In the genomic region with DNA sequence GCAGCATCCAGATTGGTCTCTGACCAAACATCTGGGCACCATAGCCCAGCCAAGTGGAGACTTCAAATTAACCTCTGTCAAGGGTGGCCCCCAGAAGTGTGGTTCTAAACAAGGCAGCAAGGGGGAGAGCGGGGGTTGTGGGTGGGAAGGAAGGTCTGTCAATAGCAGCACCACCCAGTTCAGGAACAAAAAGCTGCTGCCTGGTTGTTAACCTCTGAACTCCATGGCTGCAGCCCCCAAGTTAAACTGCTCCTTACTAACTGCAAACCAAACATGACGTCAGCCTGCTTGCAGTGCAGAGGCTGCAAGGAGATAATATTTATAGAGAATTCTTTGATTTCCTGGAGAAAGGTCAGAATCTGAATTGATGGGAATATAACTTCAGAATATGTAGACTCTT, we compare ENCODE assay signal across 15 cellular contexts.
A peak's percentile ranks its signal among the peaks of the same experiment; 100 is the strongest.
DNase-seq lines count a peak whose midpoint lies in the region; ATAC-seq and TF ChIP-seq lines count a peak whose summit lies in the region.
"Had no signal": no experiment of that assay in that cellular context is flagged by ENCODE, and none has a peak within 500 bp of the region (broad histone marks: within the 10 kb centered on the region; RNA-seq: fewer than 3 reads in every experiment).

No MANE protein-coding gene starts in this region.

- H3K4me1 Mint-ChIP-seq in T-helper 1 cell treated with Interleukin-12 subunit alpha and Interleukin-12 subunit beta and Interleukin-4 antibody, amounts not matched to agents 30 μg/mL and 1 μg/mL, for 36 hours (ENCODE audit: low read depth) = peaks cover 45% of the 10 kb centered on the region
- peaks cover 36 to 72% (median 71%) of the 10 kb centered on the region in 4 donors for H3K4me1 Mint-ChIP-seq in naive thymus-derived CD8-positive, alpha-beta T cell

- H3K36me3 ChIP-seq in left lung = no peaks in the 10 kb centered on the region
- H3K36me3 ChIP-seq: tibial nerve had no signal

- H3K4me1 ChIP-seq in left lung = peaks cover 4 to 29% of the 10 kb centered on the region in 2 donors

- peaks cover 9% of the 10 kb centered on the region for H3K9me3 Mint-ChIP-seq in T-helper 1 cell treated with Interleukin-12 subunit alpha and Interleukin-12 subunit beta and Interleukin-4 antibody, amounts not matched to agents 30 μg/mL and 1 μg/mL, for 36 hours
- H3K9me3 Mint-ChIP-seq in naive thymus-derived CD8-positive, alpha-beta T cell = peaks cover 0 to 10% (median 7%) of the 10 kb centered on the region in 9 donors

- H3K27me3 Mint-ChIP-seq in T-helper 1 cell treated with Interleukin-12 subunit alpha and Interleukin-12 subunit beta and Interleukin-4 antibody, amounts not matched to agents 30 μg/mL and 1 μg/mL, for 36 hours (ENCODE audit: low read depth) = no peaks in the 10 kb centered on the region
- no peaks in the 10 kb centered on the region for H3K27me3 Mint-ChIP-seq in naive thymus-derived CD8-positive, alpha-beta T cell

- POLR2A ChIA-PET in naive thymus-derived CD8-positive, alpha-beta T cell (lab: Charles Lee) = interaction anchor here (0.5 to 18.2 kb wide), 13 partner anchors 12 to 285 kb away, joined by 3 to 593 read pairs (median 4); partner anchors contain the start of gene ARL4C

- H3K36me3 Mint-ChIP-seq in T-helper 1 cell treated with Interleukin-12 subunit alpha and Interleukin-12 subunit beta and Interleukin-4 antibody, amounts not matched to agents 30 μg/mL and 1 μg/mL, for 36 hours (ENCODE audit: low read depth) = peaks cover 10% of the 10 kb centered on the region
- H3K36me3 Mint-ChIP-seq in naive thymus-derived CD8-positive, alpha-beta T cell = peaks cover 0 to 16% (median 4%) of the 10 kb centered on the region in 3 donors

- no peaks in the 10 kb centered on the region for H3K27me3 ChIP-seq in left lung
- H3K27me3 ChIP-seq: tibial nerve had no signal

- no peak for DNase-seq in T-helper 1 cell
- peak; percentile 42 for DNase-seq in ELF-1 (ENCODE audit: low read depth, low spot score)
- DNase-seq in astrocyte of the spinal cord (ENCODE audit: low read depth, low spot score) = peak; percentile 16
- peak in 8 of 10 donors; percentile 11 to 80 (median 58) for DNase-seq in naive thymus-derived CD8-positive, alpha-beta T cell
- no peak for DNase-seq in left lung
- DNase-seq: erythroblast; GOT3; NCI-H187 treated with DMSO at 0.1 percent for 48 hours; NCI-H774; occipital lobe; stimulated activated CD4-positive, alpha-beta T cell treated with anti-CD3 and anti-CD28 coated beads, Interleukin-4, amount 100 ng/mL, for 24 hours had no signal

- ATAC-seq in naive thymus-derived CD8-positive, alpha-beta T cell = peak; percentile 35 to 39
- ATAC-seq in GM18868 (IDR thresholded peaks at IDR 0.05; ENCODE audit: unreplicated experiment) (no peak), left lung (no peak), HG02840 (IDR thresholded peaks at IDR 0.05; ENCODE audit: low FRiP score, unreplicated experiment) (no peak)

- intact Hi-C loops in left lung (cut with DNase I) = no loop called here

- H3K27ac Mint-ChIP-seq in T-helper 1 cell treated with Interleukin-12 subunit alpha and Interleukin-12 subunit beta and Interleukin-4 antibody, amounts not matched to agents 30 μg/mL and 1 μg/mL, for 36 hours = peak overlapping the region; percentile 33
- H3K27ac Mint-ChIP-seq in naive thymus-derived CD8-positive, alpha-beta T cell = peak overlapping the region; percentile 93 to 100 (median 100)

- H3K9me3 ChIP-seq in left lung = no peaks in the 10 kb centered on the region
- H3K9me3 ChIP-seq: tibial nerve had no signal

- H3K4me3 Mint-ChIP-seq in T-helper 1 cell treated with Interleukin-12 subunit alpha and Interleukin-12 subunit beta and Interleukin-4 antibody, amounts not matched to agents 30 μg/mL and 1 μg/mL, for 36 hours = no peak overlapping the region
- peak overlapping the region in 7 of 10 donors; percentile 24 to 75 (median 64) for H3K4me3 Mint-ChIP-seq in naive thymus-derived CD8-positive, alpha-beta T cell

- H3K4me3 ChIP-seq in astrocyte of the spinal cord (ENCODE audit: low read depth, low read length) (no peak overlapping the region), left lung (no peak overlapping the region)
- H3K4me3 ChIP-seq: tibial nerve had no signal

- TF ChIP-seq CTCF in astrocyte of the spinal cord (IDR thresholded peaks at IDR 0.05; ENCODE audit: low read depth, low read length) (no peak), left lung (IDR thresholded peaks at IDR 0.05) (no peak)

- H3K27ac ChIP-seq in left lung = no peak overlapping the region
- H3K27ac ChIP-seq: tibial nerve had no signal

- in situ Hi-C loops in astrocyte of the spinal cord (cut with HindIII; ENCODE audit: low sequenced_read_pairs) = no loop called here

Comparison
In these comparisons a context has a peak if more than half of its experiments do, and no peak if none do; other contexts are left out.
1. DNase-seq: peak in ELF-1 (single experiment), astrocyte of the spinal cord (single experiment) and naive thymus-derived CD8-positive, alpha-beta T cell (8 of 10); none in T-helper 1 cell (0 of 5) and left lung (0 of 2).
2. ATAC-seq: peak in naive thymus-derived CD8-positive, alpha-beta T cell (2 of 2); none in GM18868 (single experiment), left lung (single experiment) and HG02840 (single experiment).